In the genomic region with DNA sequence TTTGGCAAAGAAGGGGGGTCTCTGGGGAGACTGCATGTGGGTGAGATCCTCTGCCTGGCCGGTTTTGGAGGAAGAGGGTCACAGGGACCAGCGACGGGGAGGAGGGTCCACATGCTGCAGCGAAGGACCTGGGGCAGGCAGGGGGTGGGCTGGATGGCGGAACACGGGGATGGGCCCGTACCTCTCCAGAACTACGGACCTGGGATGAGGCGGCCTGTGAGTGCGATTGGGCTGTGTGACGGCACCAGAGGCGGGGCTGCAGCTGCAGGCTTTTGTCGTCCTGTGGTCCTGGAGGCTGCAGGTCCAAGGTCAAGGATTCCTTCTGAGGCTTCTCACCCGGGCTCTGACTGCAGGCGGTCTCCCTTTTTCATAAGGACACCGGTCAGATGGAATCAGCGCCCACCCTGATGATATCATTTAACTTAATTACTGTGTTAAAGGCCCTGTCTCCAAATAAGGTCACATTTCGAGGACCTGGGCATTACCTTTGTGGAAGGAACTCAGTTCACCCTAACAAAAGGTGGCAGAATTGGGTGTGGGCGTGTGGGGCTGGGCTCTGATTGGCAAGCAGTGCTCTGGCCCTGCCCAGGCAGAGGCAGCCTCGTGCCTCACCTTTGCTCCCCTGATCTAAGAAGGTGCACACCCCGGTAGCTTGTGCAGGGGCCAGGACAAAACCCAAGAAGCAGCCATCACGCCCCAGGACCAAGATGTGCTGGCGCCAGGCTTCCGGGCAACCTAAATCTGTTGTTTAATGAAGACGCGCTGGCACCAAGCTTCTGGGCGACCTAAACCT, we compare ENCODE assay signal across 26 cellular contexts.
A peak's percentile ranks its signal among the peaks of the same experiment; 100 is the strongest.
DNase-seq lines count a peak whose midpoint lies in the region; ATAC-seq, FAIRE-seq and TF ChIP-seq lines count a peak whose summit lies in the region.
"Had no signal": no experiment of that assay in that cellular context is flagged by ENCODE, and none has a peak within 500 bp of the region (broad histone marks: within the 10 kb centered on the region; RNA-seq: fewer than 3 reads in every experiment).

No MANE protein-coding gene starts in this region.

- H3K4me1 ChIP-seq in right atrium auricular region (peaks cover 0 to 41% of the 10 kb centered on the region in 2 donors), mucosa of descending colon (ENCODE audit: low read depth) (no peaks in the 10 kb centered on the region)
- H3K4me1 ChIP-seq: HAP-1 had no signal

- TF ChIP-seq CTCF in right atrium auricular region (IDR thresholded peaks at IDR 0.05) (no peak), mucosa of descending colon (IDR thresholded peaks at IDR 0.05) (no peak)

- ATAC-seq in Right ventricle myocardium inferior (no peak), mucosa of descending colon (peak; percentile 55), HG02970 (IDR thresholded peaks at IDR 0.05; ENCODE audit: low FRiP score, unreplicated experiment) (no peak)
- no peak for ATAC-seq in stimulated activated naive B cell treated with anti-CD40 and anti-IgM and Interleukin-4, amounts not matched to agents 10 μg/mL and 1 μg/mL and 100 μg/mL, for 72 hours (replicated peaks)
- ATAC-seq: CD8-positive, alpha-beta T cell; GM12878; PC-3 had no signal

- H3K27me3 ChIP-seq in right atrium auricular region = no peaks in the 10 kb centered on the region
- H3K27me3 ChIP-seq in MG63 = no peaks in the 10 kb centered on the region
- H3K27me3 ChIP-seq: SJSA1 had no signal

- no peak overlapping the region for H3K4me3 Mint-ChIP-seq in activated T-helper 1 cell treated with anti-CD3 and anti-CD28 coated beads, Interleukin-12 subunit alpha, Interleukin-12 subunit beta, Interleukin-2, Interleukin-4 antibody, amounts not matched to agents 30 ng/mL and 10 ng/mL and 1 ng/mL, durations not matched to agents 14 hours and 24 hours and 36 hours
- no peak overlapping the region for H3K4me3 Mint-ChIP-seq in stimulated activated naive B cell treated with anti-CD40 and anti-IgM and Interleukin-4, amounts not matched to agents 10 μg/mL and 1 μg/mL and 100 μg/mL, for 72 hours
- H3K4me3 Mint-ChIP-seq: CD8-positive, alpha-beta T cell; HFFc6; IgD-negative memory B cell had no signal

- H3K9me3 Mint-ChIP-seq in activated T-helper 1 cell treated with anti-CD3 and anti-CD28 coated beads, Interleukin-12 subunit alpha, Interleukin-12 subunit beta, Interleukin-2, Interleukin-4 antibody, amounts not matched to agents 30 ng/mL and 10 ng/mL and 1 ng/mL, durations not matched to agents 14 hours and 24 hours and 36 hours = peaks cover 22% of the 10 kb centered on the region
- peaks cover 0 to 5% of the 10 kb centered on the region in 2 donors for H3K9me3 Mint-ChIP-seq in stimulated activated naive B cell treated with anti-CD40 and anti-IgM and Interleukin-4, amounts not matched to agents 10 μg/mL and 1 μg/mL and 100 μg/mL, for 72 hours

- H3K27me3 Mint-ChIP-seq in activated T-helper 1 cell treated with anti-CD3 and anti-CD28 coated beads, Interleukin-12 subunit alpha, Interleukin-12 subunit beta, Interleukin-2, Interleukin-4 antibody, amounts not matched to agents 30 ng/mL and 10 ng/mL and 1 ng/mL, durations not matched to agents 14 hours and 24 hours and 36 hours (ENCODE audit: insufficient read depth) = no peaks in the 10 kb centered on the region
- H3K27me3 Mint-ChIP-seq in stimulated activated naive B cell treated with anti-CD40 and anti-IgM and Interleukin-4, amounts not matched to agents 10 μg/mL and 1 μg/mL and 100 μg/mL, for 72 hours = no peaks in the 10 kb centered on the region

- FAIRE-seq in urothelium cell line (lab: Jason Lieb, UNC) = no peak
- FAIRE-seq: GM12878 had no signal

- intact Hi-C loops in Right ventricle myocardium inferior (cut with DNase I) (no loop called here), mucosa of descending colon (cut with DNase I, micrococcal nuclease) (no loop called here)
- intact Hi-C loops in activated T-helper 1 cell treated with anti-CD3 and anti-CD28 coated beads, Interleukin-12 subunit alpha, Interleukin-12 subunit beta, Interleukin-2, Interleukin-4 antibody, amounts not matched to agents 30 ng/mL and 10 ng/mL and 1 ng/mL, durations not matched to agents 14 hours and 24 hours and 36 hours (cut with micrococcal nuclease) = no loop called here

- DNase-seq in right atrium auricular region (ENCODE audit: low spot score) (no peak), Right ventricle myocardium inferior (ENCODE audit: missing footprints) (no peak), mucosa of descending colon (peak; percentile 24 to 45 (median 38)), urothelium cell line (ENCODE audit: low spot score) (no peak), MG63 (no peak)
- DNase-seq in activated T-helper 1 cell treated with anti-CD3 and anti-CD28 coated beads, Interleukin-12 subunit alpha, Interleukin-12 subunit beta, Interleukin-2, Interleukin-4 antibody, amounts not matched to agents 30 ng/mL and 10 ng/mL and 1 ng/mL, durations not matched to agents 14 hours and 24 hours and 36 hours (ENCODE audit: low spot score) = no peak
- no peak for DNase-seq in stimulated activated naive B cell treated with anti-CD40 and anti-IgM and Interleukin-4, amounts not matched to agents 10 μg/mL and 1 μg/mL and 100 μg/mL, for 72 hours
- DNase-seq: Caco-2; CD8-positive, alpha-beta T cell; DMS79; EL; GDM1; GM23248; HFFc6; NCI-H1092; NCI-H1436 treated with DMSO at 0.1 percent for 48 hours; NCI-H187 treated with DMSO at 0.1 percent for 48 hours; NCI-H2171 treated with DMSO at 0.1 percent for 48 hours; NCI-H345; NCI-H510A treated with DMSO at 0.1 percent for 48 hours; PC-3 had no signal

- peaks cover 36% of the 10 kb centered on the region for H3K36me3 Mint-ChIP-seq in activated T-helper 1 cell treated with anti-CD3 and anti-CD28 coated beads, Interleukin-12 subunit alpha, Interleukin-12 subunit beta, Interleukin-2, Interleukin-4 antibody, amounts not matched to agents 30 ng/mL and 10 ng/mL and 1 ng/mL, durations not matched to agents 14 hours and 24 hours and 36 hours (ENCODE audit: low read depth)
- peaks cover 31 to 46% of the 10 kb centered on the region in 2 donors for H3K36me3 Mint-ChIP-seq in stimulated activated naive B cell treated with anti-CD40 and anti-IgM and Interleukin-4, amounts not matched to agents 10 μg/mL and 1 μg/mL and 100 μg/mL, for 72 hours

- H3K36me3 ChIP-seq in right atrium auricular region (peaks cover 5% of the 10 kb centered on the region), mucosa of descending colon (ENCODE audit: low read depth) (no peaks in the 10 kb centered on the region), MG63 (peaks cover 17% of the 10 kb centered on the region)
- H3K36me3 ChIP-seq: HAP-1 had no signal

- H3K4me3 ChIP-seq in right atrium auricular region = no peak overlapping the region
- no peak overlapping the region for H3K4me3 ChIP-seq in mucosa of descending colon
- H3K4me3 ChIP-seq in MG63 = no peak overlapping the region
- H3K4me3 ChIP-seq: GM12878, GM23248, HAP-1, SJSA1 had no signal

- peaks cover 21% of the 10 kb centered on the region for H3K4me1 Mint-ChIP-seq in activated T-helper 1 cell treated with anti-CD3 and anti-CD28 coated beads, Interleukin-12 subunit alpha, Interleukin-12 subunit beta, Interleukin-2, Interleukin-4 antibody, amounts not matched to agents 30 ng/mL and 10 ng/mL and 1 ng/mL, durations not matched to agents 14 hours and 24 hours and 36 hours (ENCODE audit: low read depth)
- H3K4me1 Mint-ChIP-seq in stimulated activated naive B cell treated with anti-CD40 and anti-IgM and Interleukin-4, amounts not matched to agents 10 μg/mL and 1 μg/mL and 100 μg/mL, for 72 hours = peaks cover 42 to 53% of the 10 kb centered on the region in 2 donors

- peak overlapping the region; percentile 73 to 89 for H3K27ac ChIP-seq in right atrium auricular region
- H3K27ac ChIP-seq: GM23248, SJSA1 had no signal

- H3K27ac Mint-ChIP-seq in activated T-helper 1 cell treated with anti-CD3 and anti-CD28 coated beads, Interleukin-12 subunit alpha, Interleukin-12 subunit beta, Interleukin-2, Interleukin-4 antibody, amounts not matched to agents 30 ng/mL and 10 ng/mL and 1 ng/mL, durations not matched to agents 14 hours and 24 hours and 36 hours = peak overlapping the region; percentile 29
- peak overlapping the region; percentile 32 for H3K27ac Mint-ChIP-seq in stimulated activated naive B cell treated with anti-CD40 and anti-IgM and Interleukin-4, amounts not matched to agents 10 μg/mL and 1 μg/mL and 100 μg/mL, for 72 hours
- H3K27ac Mint-ChIP-seq: CD8-positive, alpha-beta T cell; HFFc6 had no signal

- H3K9me3 ChIP-seq in right atrium auricular region = peaks cover 0 to 10% of the 10 kb centered on the region in 2 donors
- peaks cover 9% of the 10 kb centered on the region for H3K9me3 ChIP-seq in mucosa of descending colon
- H3K9me3 ChIP-seq in MG63 = no peaks in the 10 kb centered on the region
- H3K9me3 ChIP-seq: HAP-1 had no signal

Comparison
In these comparisons a context has a peak if more than half of its experiments do, and no peak if none do; other contexts are left out.
1. DNase-seq: peak in mucosa of descending colon (3 of 3); none in right atrium auricular region (single experiment), Right ventricle myocardium inferior (single experiment), activated T-helper 1 cell treated with anti-CD3 and anti-CD28 coated beads, Interleukin-12 subunit alpha, Interleukin-12 subunit beta, Interleukin-2, Interleukin-4 antibody, amounts not matched to agents 30 ng/mL and 10 ng/mL and 1 ng/mL, durations not matched to agents 14 hours and 24 hours and 36 hours (single experiment), stimulated activated naive B cell treated with anti-CD40 and anti-IgM and Interleukin-4, amounts not matched to agents 10 μg/mL and 1 μg/mL and 100 μg/mL, for 72 hours (single experiment), urothelium cell line (single experiment) and MG63 (single experiment).